ENCODE assay signal across 20 cellular contexts in genomic region chr14:74739293-74740030, GRCh38. TPM values are rescaled to one million over a fixed set of nuclear protein-coding genes. Genes with fewer than 3 reads are reported as not detected.
DNase-seq lines count a peak whose midpoint lies in the region; ATAC-seq, FAIRE-seq and TF ChIP-seq lines count a peak whose summit lies in the region.
"Had no signal": no experiment of that assay in that cellular context is flagged by ENCODE, and none has a peak within 500 bp of the region (broad histone marks: within the 10 kb centered on the region; RNA-seq: fewer than 3 reads in every experiment).

No MANE protein-coding gene starts in this region.

- BruUV-seq in PC-3 (replicated peaks; lab: Mats Ljungman, UMichigan) (no TSS peak), endothelial cell of umbilical vein (replicated peaks; lab: Mats Ljungman, UMichigan) (no TSS peak)

- no peak overlapping the region for H3K4me2 ChIP-seq in PC-3 (ENCODE audit: low read length)
- no peak overlapping the region for H3K4me2 ChIP-seq in endothelial cell of umbilical vein (ENCODE audit: insufficient read depth, low read length)
- H3K4me2 ChIP-seq: BLaER1 had no signal

- H3K9ac ChIP-seq in PC-3 (ENCODE audit: low read length) (no peak overlapping the region), endothelial cell of umbilical vein (replicated peaks; ENCODE audit: extremely low read depth, insufficient read depth, low read length) (no peak overlapping the region)
- H3K9ac ChIP-seq: BLaER1 had no signal

- no peaks in the 10 kb centered on the region for H4K20me1 ChIP-seq in PC-3 (ENCODE audit: low read length)
- H4K20me1 ChIP-seq in endothelial cell of umbilical vein (replicated peaks; ENCODE audit: control insufficient read depth, extremely low read depth, insufficient read depth, low read length) = no peaks in the 10 kb centered on the region
- H4K20me1 ChIP-seq: BLaER1 had no signal

- dilution Hi-C loops in endothelial cell of umbilical vein (cut with MboI; ENCODE audit: extremely low pct_ligation_motif_present, low sequenced_read_pairs) = no loop called here

- no peak overlapping the region for H2AFZ ChIP-seq in PC-3 (ENCODE audit: low read length)
- no peak overlapping the region for H2AFZ ChIP-seq in endothelial cell of umbilical vein (ENCODE audit: low read depth, low read length)

- CTCF ChIA-PET in PC-3 (lab: Charles Lee) = no interaction called here
- CTCF ChIA-PET in endothelial cell of umbilical vein (lab: Charles Lee) = interaction anchor here (1.6 kb wide), 1 partner anchor 65 kb away, joined by 6 read pairs; no protein-coding TSS in a partner anchor

- intact Hi-C loops in PC-3 (cut with micrococcal nuclease) = no loop called here
- intact Hi-C loops in endothelial cell of umbilical vein (cut with micrococcal nuclease) = loop anchor here (5.0 kb wide), 1 partner anchor 277 kb away; no protein-coding TSS in a partner anchor

- no peaks in the 10 kb centered on the region for H3K9me3 ChIP-seq in PC-3 (ENCODE audit: low read length)
- H3K9me3 ChIP-seq in endothelial cell of umbilical vein (replicated peaks; ENCODE audit: control insufficient read depth, insufficient read depth, low read length) = no peaks in the 10 kb centered on the region
- H3K9me3 ChIP-seq: BLaER1, HAP-1, MG63 had no signal

- H3K27ac ChIP-seq in PC-3 (ENCODE audit: low read length) (no peak overlapping the region), endothelial cell of umbilical vein (ENCODE audit: insufficient read depth, low read depth, low read length) (no peak overlapping the region)
- H3K27ac ChIP-seq: BLaER1, SK-N-MC had no signal

- FAIRE-seq in endothelial cell of umbilical vein (lab: Jason Lieb, UNC) = no peak
- FAIRE-seq: GM12878 had no signal

- H3K9me2 ChIP-seq in PC-3 (replicated peaks; ENCODE audit: low read length) = no peaks in the 10 kb centered on the region

- no peak for TF ChIP-seq CTCF in PC-3 (conservative IDR thresholded peaks at IDR 0.05; ENCODE audit: low read depth, low read length)
- no peak for TF ChIP-seq CTCF in endothelial cell of umbilical vein (IDR thresholded peaks at IDR 0.05; ENCODE audit: extremely low read depth in 1 of 2, insufficient read depth in 1 of 2, low read depth in 1 of 2, low read length in 2 of 2)

- H3K4me3 ChIP-seq in PC-3 (ENCODE audit: low read length) = no peak overlapping the region
- no peak overlapping the region for H3K4me3 ChIP-seq in endothelial cell of umbilical vein (replicated peaks in 1 of 3; ENCODE audit: insufficient read depth in 1 of 3, low read depth in 1 of 3, low read length in 3 of 3)
- H3K4me3 ChIP-seq: BLaER1, GM12878, HAP-1, MG63, SK-N-MC had no signal

- H3K36me3 ChIP-seq in PC-3 (ENCODE audit: low read depth, low read length) (peaks cover 16% of the 10 kb centered on the region), endothelial cell of umbilical vein (ENCODE audit: control insufficient read depth in 2 of 2, extremely low read depth in 1 of 2, insufficient read depth in 2 of 2, low read length in 2 of 2) (peaks cover 2 to 4% of the 10 kb centered on the region in 2 experiments)

- H3K4me1 ChIP-seq in PC-3 (ENCODE audit: insufficient read depth, low read length) (no peaks in the 10 kb centered on the region), endothelial cell of umbilical vein (ENCODE audit: control insufficient read depth, extremely low read depth, insufficient read depth, low read length) (no peaks in the 10 kb centered on the region)
- H3K4me1 ChIP-seq: BLaER1, HAP-1 had no signal

- DNase-seq in ELR (ENCODE audit: low read depth) (peak; percentile 64), PC-3 (peak; percentile 34), endothelial cell of umbilical vein (ENCODE audit: low read depth, low spot score) (no peak), renal cortical epithelial cell (ENCODE audit: low read depth) (peak; percentile 46), DMS79 (lab: John Stamatoyannopoulos, UW) (no peak)
- DNase-seq: CD8-positive, alpha-beta memory T cell; KG1; MG63; NCI-H1105; NCI-H1694 treated with DMSO at 0.1 percent for 48 hours; NCI-H345; NCI-H526 treated with DMSO at 0.1 percent for 48 hours; NK-92 treated with Interleukin-12 subunit alpha and Interleukin-12 subunit beta, amount 100 ng/mL, for 24 hours; OCI-M1 had no signal

- H3K27me3 ChIP-seq in PC-3 (ENCODE audit: low read length) (no peaks in the 10 kb centered on the region), endothelial cell of umbilical vein (ENCODE audit: control insufficient read depth in 2 of 2, insufficient read depth in 2 of 2, low read length in 2 of 2) (no peaks in the 10 kb centered on the region)
- H3K27me3 ChIP-seq: BLaER1, MG63 had no signal

- H3K79me2 ChIP-seq in PC-3 (ENCODE audit: low read length) = no peaks in the 10 kb centered on the region
- no peaks in the 10 kb centered on the region for H3K79me2 ChIP-seq in endothelial cell of umbilical vein (ENCODE audit: control insufficient read depth, insufficient read depth, low read length)

- POLR2A ChIA-PET in PC-3 (lab: Charles Lee; ENCODE audit: unreplicated experiment) (no interaction called here), endothelial cell of umbilical vein (lab: Charles Lee) (no interaction called here)

- H3K9me1 ChIP-seq in endothelial cell of umbilical vein (replicated peaks; ENCODE audit: control insufficient read depth, extremely low read depth, insufficient read depth, low read length) = no peaks in the 10 kb centered on the region

- H3F3A ChIP-seq in PC-3 (ENCODE audit: low read length, unreplicated experiment) = no peaks in the 10 kb centered on the region

- ATAC-seq in PC-3 (no peak), HG02885 (IDR thresholded peaks at IDR 0.05; ENCODE audit: poor library complexity, unreplicated experiment) (no peak), GM21381 (IDR thresholded peaks at IDR 0.05; ENCODE audit: unreplicated experiment) (no peak)
- ATAC-seq: GM12878 had no signal

- TF ChIP-seq POLR2A in endothelial cell of umbilical vein (IDR thresholded peaks at IDR 0.05; ENCODE audit: low read depth, low read length) = no peak

TF ChIP-seq in endothelial cell of umbilical vein, 7 proteins besides CTCF, POLR2A, EP300 and RAD21:
- TF ChIP-seq POLR2AphosphoS5 (IDR thresholded peaks at IDR 0.05; ENCODE audit: insufficient read depth, low read depth, low read length) (no peak), FOS (IDR thresholded peaks at IDR 0.05; ENCODE audit: borderline replicate concordance, insufficient read depth, low read length) (peak; percentile 13)

RNA-seq across cellular contexts. Expression of gene YLPM1, which starts 23.7 kb away (rescaled TPM):
- total RNA-seq in PC-3 (2014; rRNA removed) = 25.1 and 30.8 TPM in 2 replicates
- 81.0 and 85.7 TPM in 2 replicates for total RNA-seq in endothelial cell of umbilical vein
- polyA plus RNA-seq in endothelial cell of umbilical vein = 11.4 and 14.9 TPM in 2 replicates
- polyA plus RNA-seq in endothelial cell of umbilical vein (2011; cell fraction: cytosol; rRNA removed) = 17.4 and 19.5 TPM in 2 replicates
- 62.3 and 71.9 TPM in 2 replicates for polyA plus RNA-seq in endothelial cell of umbilical vein (2011; cell fraction: nucleus; rRNA removed)
- 43.8 and 61.5 TPM in 2 replicates for polyA plus RNA-seq in endothelial cell of umbilical vein (2012)
- 42.2 and 45.4 TPM in 2 replicates for polyA minus RNA-seq in endothelial cell of umbilical vein
- 11.9 TPM for polyA minus RNA-seq in endothelial cell of umbilical vein (2011; cell fraction: cytosol; rRNA and poly(A)+ RNA removed)
- 118 and 155 TPM in 2 replicates for polyA minus RNA-seq in endothelial cell of umbilical vein (2011; cell fraction: nucleus; rRNA and poly(A)+ RNA removed)
- 12.3 and 76.1 TPM in 2 replicates for total RNA-seq in renal cortical epithelial cell

RNA-seq across cellular contexts. Expression of gene FCF1, which starts 26.5 kb away (rescaled TPM):
- total RNA-seq in PC-3 (2014; rRNA removed) (29.7 and 33.1 TPM in 2 replicates), endothelial cell of umbilical vein (57.8 and 58.2 TPM in 2 replicates), renal cortical epithelial cell (35.6 and 66.0 TPM in 2 replicates)
- 24.4 and 26.2 TPM in 2 replicates for polyA plus RNA-seq in endothelial cell of umbilical vein
- 51.1 and 51.3 TPM in 2 replicates for polyA plus RNA-seq in endothelial cell of umbilical vein (2011; cell fraction: cytosol; rRNA removed)
- polyA plus RNA-seq in endothelial cell of umbilical vein (2011; cell fraction: nucleus; rRNA removed) = 24.9 and 32.5 TPM in 2 replicates
- 51.4 and 70.1 TPM in 2 replicates for polyA plus RNA-seq in endothelial cell of umbilical vein (2012)
- polyA minus RNA-seq in endothelial cell of umbilical vein = 39.9 and 50.5 TPM in 2 replicates
- polyA minus RNA-seq in endothelial cell of umbilical vein (2011; cell fraction: cytosol; rRNA and poly(A)+ RNA removed) = 15.2 TPM
- 10.0 and 19.0 TPM in 2 replicates for polyA minus RNA-seq in endothelial cell of umbilical vein (2011; cell fraction: nucleus; rRNA and poly(A)+ RNA removed)

RNA-seq across cellular contexts. Expression of gene AREL1, which starts 26.6 kb away (rescaled TPM):
- 25.4 and 32.1 TPM in 2 replicates for total RNA-seq in PC-3 (2014; rRNA removed)
- 46.4 and 50.3 TPM in 2 replicates for total RNA-seq in endothelial cell of umbilical vein
- polyA plus RNA-seq in endothelial cell of umbilical vein = 67.2 and 87.1 TPM in 2 replicates
- polyA plus RNA-seq in endothelial cell of umbilical vein (2011; cell fraction: cytosol; rRNA removed) = 32.8 and 35.8 TPM in 2 replicates
- polyA plus RNA-seq in endothelial cell of umbilical vein (2011; cell fraction: nucleus; rRNA removed) = 120 and 158 TPM in 2 replicates
- polyA plus RNA-seq in endothelial cell of umbilical vein (2012) = 25.4 and 28.7 TPM in 2 replicates
- 221 and 264 TPM in 2 replicates for polyA minus RNA-seq in endothelial cell of umbilical vein
- 20.8 TPM for polyA minus RNA-seq in endothelial cell of umbilical vein (2011; cell fraction: cytosol; rRNA and poly(A)+ RNA removed)
- polyA minus RNA-seq in endothelial cell of umbilical vein (2011; cell fraction: nucleus; rRNA and poly(A)+ RNA removed) = 133 and 153 TPM in 2 replicates
- 40.1 and 64.6 TPM in 2 replicates for total RNA-seq in renal cortical epithelial cell

Comparison
In these comparisons a context has a peak if more than half of its experiments do, and no peak if none do; other contexts are left out.
1. DNase-seq: peak in ELR (single experiment), PC-3 (single experiment) and renal cortical epithelial cell (single experiment); none in endothelial cell of umbilical vein (single experiment) and DMS79 (single experiment).